Comparison of ENCODE assay signal across 34 cellular contexts in genomic region chr16:856101-856500, GRCh38. TPM values are rescaled to one million over a fixed set of nuclear protein-coding genes. Genes with fewer than 3 reads are reported as not detected.
"Had no signal": no experiment of that assay in that cellular context is flagged by ENCODE, and none has a peak within 500 bp of the region (broad histone marks: within the 10 kb centered on the region; RNA-seq: fewer than 3 reads in every experiment).

No MANE protein-coding gene starts in this region.

- H3K4me1 ChIP-seq: esophagus squamous epithelium had no signal

- H3K9me3 ChIP-seq: esophagus squamous epithelium had no signal

- ATAC-seq: activated naive CD4-positive, alpha-beta T cell treated with anti-CD3 and anti-CD28 coated beads, Interleukin-2, amount 50 U/mL, for 72 hours; activated T-cell treated with anti-CD3 and anti-CD28 coated beads, Interleukin-2, amount 50 U/mL, for 72 hours; effector memory CD8-positive, alpha-beta T cell; WTC11 had no signal

- H3K9me3 Mint-ChIP-seq: central memory CD8-positive, alpha-beta T cell; effector memory CD8-positive, alpha-beta T cell had no signal

- DNase-seq: activated CD4-positive, alpha-beta memory T cell treated with anti-CD3 and anti-CD28 coated beads, Interleukin-2, amount 10 ng/mL, durations not matched to agents 7 days and 5 days; activated CD4-positive, alpha-beta T cell treated with anti-CD3 and anti-CD28 coated beads for 1 hour; activated CD4-positive, alpha-beta T cell treated with anti-CD3 and anti-CD28 coated beads for 4 hours; activated CD4-positive, alpha-beta T cell treated with anti-CD3 and anti-CD28 coated beads, Interleukin-2, amount 10 ng/mL, durations not matched to agents 7 days and 5 days; activated CD4-positive, alpha-beta T cell treated with anti-CD3 and anti-CD28 coated beads, Interleukin-2, amount 50 U/mL, for 4 hours; activated CD8-positive, alpha-beta memory T cell treated with anti-CD3 and anti-CD28 coated beads, Interleukin-2, amount 50 U/mL, for 48 hours; activated gamma-delta T cell; activated naive CD4-positive, alpha-beta T cell; activated naive CD4-positive, alpha-beta T cell treated with anti-CD3 and anti-CD28 coated beads, Interleukin-2, amount 10 ng/mL, durations not matched to agents 7 days and 5 days; activated naive CD8-positive, alpha-beta T cell treated with anti-CD3 and anti-CD28 coated beads, Interleukin-2, amount 10 ng/mL, durations not matched to agents 7 days and 5 days; activated T-cell treated with anti-CD3 and anti-CD28 coated beads for 4 hours; activated T-cell treated with anti-CD3 and anti-CD28 coated beads, Interleukin-2, amount 50 U/mL, for 24 hours; activated T-cell treated with anti-CD3 and anti-CD28 coated beads, Interleukin-2, amount 50 U/mL, for 72 hours; brain microvascular endothelial cell; dorsolateral prefrontal cortex; effector CD4-positive, alpha-beta T cell; effector memory CD8-positive, alpha-beta T cell; erythroblast; esophagus squamous epithelium; T-helper 2 cell had no signal

- H3K27ac Mint-ChIP-seq: activated CD4-positive, alpha-beta memory T cell treated with anti-CD3 and anti-CD28 coated beads, Interleukin-2, amount 10 ng/mL, durations not matched to agents 7 days and 5 days; activated CD4-positive, alpha-beta T cell treated with anti-CD3 and anti-CD28 coated beads, Interleukin-2, amount 10 ng/mL, durations not matched to agents 7 days and 5 days; activated naive CD4-positive, alpha-beta T cell treated with anti-CD3 and anti-CD28 coated beads, Interleukin-2, amount 10 ng/mL, durations not matched to agents 7 days and 5 days; activated naive CD4-positive, alpha-beta T cell treated with anti-CD3 and anti-CD28 coated beads, Interleukin-2, amount 50 U/mL, for 72 hours; activated naive CD8-positive, alpha-beta T cell treated with anti-CD3 and anti-CD28 coated beads, Interleukin-2, amount 10 ng/mL, durations not matched to agents 7 days and 5 days; activated T-cell treated with anti-CD3 and anti-CD28 coated beads, Interleukin-2, amount 50 U/mL, for 24 hours; activated T-cell treated with anti-CD3 and anti-CD28 coated beads, Interleukin-2, amount 50 U/mL, for 72 hours; dendritic cell treated with granulocyte-macrophage colony-stimulating factor and Interleukin-4, amounts not matched to agents 40 ng/mL and 50 ng/mL, for 4 days; effector memory CD8-positive, alpha-beta T cell; WTC11 had no signal

- H3K27ac ChIP-seq: brain microvascular endothelial cell, coronary artery, esophagus squamous epithelium, VCaP had no signal

- H3K4me3 ChIP-seq: coronary artery, dorsolateral prefrontal cortex, esophagus squamous epithelium had no signal

- H3K36me3 ChIP-seq: brain microvascular endothelial cell, esophagus squamous epithelium had no signal

- H3K4me1 Mint-ChIP-seq: activated CD4-positive, alpha-beta memory T cell treated with anti-CD3 and anti-CD28 coated beads, Interleukin-2, amount 10 ng/mL, durations not matched to agents 7 days and 5 days; activated CD4-positive, alpha-beta T cell treated with anti-CD3 and anti-CD28 coated beads, Interleukin-2, amount 10 ng/mL, durations not matched to agents 7 days and 5 days; activated naive CD4-positive, alpha-beta T cell treated with anti-CD3 and anti-CD28 coated beads, Interleukin-2, amount 10 ng/mL, durations not matched to agents 7 days and 5 days; activated naive CD8-positive, alpha-beta T cell treated with anti-CD3 and anti-CD28 coated beads, Interleukin-2, amount 10 ng/mL, durations not matched to agents 7 days and 5 days; central memory CD8-positive, alpha-beta T cell; WTC11 had no signal

- H3K27me3 ChIP-seq: brain microvascular endothelial cell, dorsolateral prefrontal cortex, esophagus squamous epithelium had no signal

- H3K4me3 Mint-ChIP-seq: activated CD4-positive, alpha-beta memory T cell treated with anti-CD3 and anti-CD28 coated beads, Interleukin-2, amount 10 ng/mL, durations not matched to agents 7 days and 5 days; activated CD4-positive, alpha-beta T cell treated with anti-CD3 and anti-CD28 coated beads, Interleukin-2, amount 10 ng/mL, durations not matched to agents 7 days and 5 days; activated naive CD4-positive, alpha-beta T cell treated with anti-CD3 and anti-CD28 coated beads, Interleukin-2, amount 10 ng/mL, durations not matched to agents 7 days and 5 days; activated naive CD8-positive, alpha-beta T cell treated with anti-CD3 and anti-CD28 coated beads, Interleukin-2, amount 10 ng/mL, durations not matched to agents 7 days and 5 days; activated T-cell treated with anti-CD3 and anti-CD28 coated beads, Interleukin-2, amount 50 U/mL, for 24 hours; activated T-cell treated with anti-CD3 and anti-CD28 coated beads, Interleukin-2, amount 50 U/mL, for 72 hours; central memory CD8-positive, alpha-beta T cell; dendritic cell treated with granulocyte-macrophage colony-stimulating factor and Interleukin-4, amounts not matched to agents 40 ng/mL and 50 ng/mL, for 4 days; effector memory CD8-positive, alpha-beta T cell; WTC11 had no signal

RNA-seq across cellular contexts. Expression of gene GNG13, which starts 55.6 kb away (rescaled TPM):
- total RNA-seq: activated CD4-positive, alpha-beta memory T cell treated with anti-CD3 and anti-CD28 coated beads, Interleukin-2, amount 10 ng/mL, durations not matched to agents 7 days and 5 days; activated CD4-positive, alpha-beta T cell treated with anti-CD3 and anti-CD28 coated beads, Interleukin-2, amount 10 ng/mL, durations not matched to agents 7 days and 5 days; activated naive CD4-positive, alpha-beta T cell treated with anti-CD3 and anti-CD28 coated beads, Interleukin-2, amount 50 U/mL, for 72 hours; activated naive CD8-positive, alpha-beta T cell treated with anti-CD3 and anti-CD28 coated beads, Interleukin-2, amount 10 ng/mL, durations not matched to agents 7 days and 5 days; activated T-cell treated with anti-CD3 and anti-CD28 coated beads, Interleukin-2, amount 50 U/mL, for 72 hours; astrocyte; bronchial epithelial cell; cardiac septum; cerebellum; esophagus squamous epithelium; fibroblast of lung; fibroblast of villous mesenchyme; frontal cortex; T-helper 1 cell treated with Interleukin-12 subunit alpha and Interleukin-12 subunit beta and Interleukin-4 antibody, amounts not matched to agents 30 ng/mL and 1 ng/mL, for 36 hours; WTC11 had no signal
- polyA plus RNA-seq: fibroblast of lung had no signal
